ENCODE assay signal across 16 cellular contexts in genomic region chr20:61118429-61119224, GRCh38.
DNase-seq lines count a peak whose midpoint lies in the region; ATAC-seq and TF ChIP-seq lines count a peak whose summit lies in the region.
"Had no signal": no experiment of that assay in that cellular context is flagged by ENCODE, and none has a peak within 500 bp of the region (broad histone marks: within the 10 kb centered on the region; RNA-seq: fewer than 3 reads in every experiment).

No MANE protein-coding gene starts in this region.

- no peaks in the 10 kb centered on the region for H3K27me3 ChIP-seq in SJSA1 (replicated peaks)
- no peaks in the 10 kb centered on the region for H3K27me3 ChIP-seq in kidney epithelial cell (ENCODE audit: control insufficient read depth, insufficient read depth, low read length)
- no peaks in the 10 kb centered on the region for H3K27me3 ChIP-seq in adrenal gland
- H3K27me3 ChIP-seq: right atrium auricular region had no signal

- no peaks in the 10 kb centered on the region for H3K9me3 ChIP-seq in SJSA1 (replicated peaks)
- H3K9me3 ChIP-seq in adrenal gland (replicated peaks in 1 of 3): no peaks in the 10 kb centered on the region
- H3K9me3 ChIP-seq: right atrium auricular region had no signal

- in situ Hi-C loops in ACHN (cut with HindIII; ENCODE audit: low pct_ligation_motif_present, low pct_unique_long_range_greater_than_20kb, low sequenced_read_pairs): no loop called here

- 77 to 84% (median 82%) methylated on average over 13 to 14 of the region's 14 CpGs for WGBS in adrenal gland, 4 donors

- TF ChIP-seq POLR2A in adrenal gland (IDR thresholded peaks at IDR 0.05) (no peak), erythroblast (IDR thresholded peaks at IDR 0.05; ENCODE audit: low read length) (no peak)

- ATAC-seq in GM18909 (IDR thresholded peaks at IDR 0.05; ENCODE audit: poor library complexity, unreplicated experiment): no peak
- ATAC-seq: activated T-cell treated with anti-CD3 and anti-CD28 coated beads, Interleukin-2, amount 50 U/mL, for 4 hours had no signal

- DNase-seq in ACHN (peak; percentile 73), GM04504 (ENCODE audit: low read depth) (peak; percentile 10), SJSA1 (ENCODE audit: low read depth in 1 of 2, low spot score in 2 of 2) (peak; percentile 34 to 56), kidney epithelial cell (ENCODE audit: low read depth) (peak; percentile 54), adrenal gland (no peak), Kasumi-1 (lab: John Stamatoyannopoulos, UW) (no peak), erythroblast (lab: John Stamatoyannopoulos, UW) (no peak)
- DNase-seq: activated CD4-positive, alpha-beta memory T cell treated with anti-CD3 and anti-CD28 coated beads, Interleukin-2, amount 10 ng/mL, durations not matched to agents 7 days and 5 days; activated naive CD8-positive, alpha-beta T cell treated with anti-CD3 and anti-CD28 coated beads, Interleukin-2, amount 10 ng/mL, durations not matched to agents 7 days and 5 days; activated T-cell treated with anti-CD3 and anti-CD28 coated beads, Interleukin-2, amount 50 U/mL, for 4 hours; caudate nucleus; effector memory CD4-positive, alpha-beta T cell; hypothalamus; NCI-H1694 had no signal

- TF ChIP-seq CTCF in kidney epithelial cell (IDR thresholded peaks at IDR 0.05; ENCODE audit: insufficient read depth, low read length, poor library complexity, severe bottlenecking) (no peak), adrenal gland (IDR thresholded peaks at IDR 0.05) (no peak)

- H3K36me3 ChIP-seq in SJSA1: no peaks in the 10 kb centered on the region
- H3K36me3 ChIP-seq in kidney epithelial cell (ENCODE audit: control insufficient read depth, insufficient read depth, low read length): no peaks in the 10 kb centered on the region
- no peaks in the 10 kb centered on the region for H3K36me3 ChIP-seq in adrenal gland (replicated peaks in 1 of 2)
- H3K36me3 ChIP-seq: right atrium auricular region had no signal

- H3K4me1 ChIP-seq in SJSA1 (replicated peaks): peaks cover 18% of the 10 kb centered on the region
- no peaks in the 10 kb centered on the region for H3K4me1 ChIP-seq in adrenal gland (replicated peaks in 1 of 2)
- H3K4me1 ChIP-seq: right atrium auricular region had no signal

- intact Hi-C loops in adrenal gland (cut with DNase I): no loop called here

- no peak overlapping the region for H3K4me3 ChIP-seq in SJSA1
- H3K4me3 ChIP-seq in kidney epithelial cell (ENCODE audit: low read depth, low read length): no peak overlapping the region
- no peak overlapping the region for H3K4me3 ChIP-seq in adrenal gland
- H3K4me3 ChIP-seq: right atrium auricular region had no signal

- H3K27ac ChIP-seq in SJSA1 (peak overlapping the region; percentile 66), adrenal gland (no peak overlapping the region)
- H3K27ac ChIP-seq: right atrium auricular region had no signal

Comparison
In these comparisons a context has a peak if more than half of its experiments do, and no peak if none do; other contexts are left out.
1. DNase-seq: peak in ACHN (single experiment), GM04504 (single experiment), SJSA1 (2 of 2) and kidney epithelial cell (single experiment); none in adrenal gland (0 of 7), Kasumi-1 (0 of 2) and erythroblast (0 of 2).